Comparison of ENCODE assay signal across 8 cellular contexts in the genomic region with DNA sequence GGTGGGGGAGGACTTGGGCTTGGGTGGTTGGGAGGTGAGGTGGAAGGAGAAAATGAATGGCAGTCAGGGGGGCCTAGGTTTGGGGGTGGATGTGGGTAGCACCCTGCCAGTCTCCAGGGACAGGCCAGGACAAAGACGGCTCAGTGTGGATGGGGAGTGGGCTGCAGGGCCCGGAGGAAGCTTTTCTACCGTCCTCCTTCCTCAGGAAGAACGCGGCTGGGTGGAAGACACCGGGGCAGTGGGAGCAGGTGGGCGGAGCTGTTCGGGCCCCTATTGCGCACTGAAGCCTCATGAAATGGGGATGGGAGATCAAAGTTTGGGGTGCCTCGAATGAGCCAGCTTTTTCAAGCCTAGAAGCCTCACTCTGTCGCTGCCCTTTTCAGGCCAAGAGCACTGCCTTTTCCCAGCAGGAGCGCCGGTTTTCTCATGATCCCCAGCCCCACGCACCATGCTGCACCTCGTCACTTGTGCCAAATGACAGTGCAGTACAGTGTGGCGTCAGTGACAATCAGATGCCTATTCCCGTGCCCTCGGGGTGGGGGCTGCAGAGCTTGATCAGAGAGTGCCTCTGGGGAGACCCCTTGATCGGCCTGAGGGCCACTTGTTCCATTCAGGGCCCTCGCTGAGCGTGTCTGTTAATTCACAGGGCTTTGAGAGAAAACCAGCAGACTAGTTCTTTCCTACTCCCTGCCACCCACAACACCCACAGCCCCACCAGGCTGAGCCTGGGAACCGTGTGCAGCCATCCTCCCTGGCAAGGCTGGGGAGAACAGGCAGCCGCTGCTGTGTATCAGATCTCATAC. TPM values are rescaled to one million over a fixed set of nuclear protein-coding genes. Genes with fewer than 3 reads are reported as not detected.
DNase-seq lines count a peak whose midpoint lies in the region; ATAC-seq and TF ChIP-seq lines count a peak whose summit lies in the region.

No MANE protein-coding gene starts in this region.

- no peak for ATAC-seq in GM19397 (IDR thresholded peaks at IDR 0.05; ENCODE audit: unreplicated experiment)

- peaks cover 21% of the 10 kb centered on the region for H4K20me1 ChIP-seq in DOHH2 (ENCODE audit: control insufficient read depth, insufficient read depth, low read depth, low read length)

- peak overlapping the region; percentile 98 for H3K4me3 Mint-ChIP-seq in dendritic cell treated with granulocyte-macrophage colony-stimulating factor and Interleukin-4, amounts not matched to agents 40 ng/mL and 50 ng/mL, for 4 days

- no peak for TF ChIP-seq CTCF in DOHH2 (IDR thresholded peaks at IDR 0.05; ENCODE audit: low read depth, low read length, poor library complexity, severe bottlenecking)

- no peaks in the 10 kb centered on the region for H3K27me3 ChIP-seq in DOHH2 (ENCODE audit: control insufficient read depth, low read length)
- no peaks in the 10 kb centered on the region for H3K27me3 ChIP-seq in SJSA1 (replicated peaks)
- H3K27me3 ChIP-seq in muscle layer of colon (ENCODE audit: control insufficient read depth in 1 of 2, insufficient read depth in 2 of 2, low read length in 2 of 2): no peaks in the 10 kb centered on the region

- peaks cover 24% of the 10 kb centered on the region for H3K4me1 ChIP-seq in DOHH2 (ENCODE audit: control insufficient read depth, low read length)
- peaks cover 22% of the 10 kb centered on the region for H3K4me1 ChIP-seq in SJSA1 (replicated peaks)
- peaks cover 44% of the 10 kb centered on the region for H3K4me1 ChIP-seq in muscle layer of colon (ENCODE audit: insufficient read depth, low read length)

- H3K36me3 Mint-ChIP-seq in dendritic cell treated with granulocyte-macrophage colony-stimulating factor and Interleukin-4, amounts not matched to agents 40 ng/mL and 50 ng/mL, for 4 days (ENCODE audit: low read depth): peaks cover 71% of the 10 kb centered on the region

- intact Hi-C loops in dendritic cell treated with granulocyte-macrophage colony-stimulating factor and Interleukin-4, amounts not matched to agents 40 ng/mL and 50 ng/mL, for 4 days (cut with micrococcal nuclease): no loop called here

- peak overlapping the region; percentile 81 for H3K4me3 ChIP-seq in DOHH2 (ENCODE audit: low read length)
- peak overlapping the region; percentile 99 for H3K4me3 ChIP-seq in SJSA1
- H3K4me3 ChIP-seq in muscle layer of colon (ENCODE audit: low read depth in 1 of 2, low read length in 2 of 2): peak overlapping the region; percentile 84 to 99

- no peaks in the 10 kb centered on the region for H3K9me2 ChIP-seq in DOHH2 (replicated peaks; ENCODE audit: control insufficient read depth, low read length)

- H3K27ac Mint-ChIP-seq in dendritic cell treated with granulocyte-macrophage colony-stimulating factor and Interleukin-4, amounts not matched to agents 40 ng/mL and 50 ng/mL, for 4 days: peak overlapping the region; percentile 100

- peak overlapping the region; percentile 86 for H3K4me2 ChIP-seq in DOHH2 (ENCODE audit: low read length)

- DNase-seq in SJSA1 (ENCODE audit: low read depth in 1 of 2, low spot score in 2 of 2) (no peak), superior temporal gyrus (ENCODE audit: extremely low spot score) (peak; percentile 46), OCI-M2 (lab: John Stamatoyannopoulos, UW; ENCODE audit: unreplicated experiment) (no peak), SK-N-DZ (ENCODE audit: low spot score) (no peak)

- peaks cover 15% of the 10 kb centered on the region for H3K9me3 Mint-ChIP-seq in dendritic cell treated with granulocyte-macrophage colony-stimulating factor and Interleukin-4, amounts not matched to agents 40 ng/mL and 50 ng/mL, for 4 days

- H3K4me1 Mint-ChIP-seq in dendritic cell treated with granulocyte-macrophage colony-stimulating factor and Interleukin-4, amounts not matched to agents 40 ng/mL and 50 ng/mL, for 4 days (ENCODE audit: low read depth): peaks cover 56% of the 10 kb centered on the region

- H3K27me3 Mint-ChIP-seq in dendritic cell treated with granulocyte-macrophage colony-stimulating factor and Interleukin-4, amounts not matched to agents 40 ng/mL and 50 ng/mL, for 4 days: peaks cover 12% of the 10 kb centered on the region

- peak overlapping the region; percentile 96 for H3K9ac ChIP-seq in muscle layer of colon (ENCODE audit: low read length)

- H3K9me3 ChIP-seq in DOHH2 (ENCODE audit: control insufficient read depth, insufficient read depth, low read length) (peaks cover 9% of the 10 kb centered on the region), SJSA1 (replicated peaks) (peaks cover 14% of the 10 kb centered on the region; the same call in 1 of the 2 replicates), muscle layer of colon (ENCODE audit: low read length) (no peaks in the 10 kb centered on the region)

- H3K36me3 ChIP-seq in DOHH2 (ENCODE audit: control insufficient read depth, low read length) (peaks cover 58% of the 10 kb centered on the region), SJSA1 (peaks cover 54% of the 10 kb centered on the region), muscle layer of colon (ENCODE audit: insufficient read depth, low read length) (peaks cover 21% of the 10 kb centered on the region)

- H3F3A ChIP-seq in DOHH2 (ENCODE audit: control insufficient read depth, insufficient read depth): 0 out of 2 replicates have a peak, but pooled peaks cover 2% of the 10 kb centered on the region

- H3K79me2 ChIP-seq in DOHH2 (ENCODE audit: control insufficient read depth, low read length): peaks cover 48% of the 10 kb centered on the region

- H3K27ac ChIP-seq in DOHH2 (ENCODE audit: low read depth, low read length) (no peak overlapping the region), SJSA1 (no peak overlapping the region), muscle layer of colon (ENCODE audit: low read depth, low read length) (peak overlapping the region; percentile 91)

RNA-seq across cellular contexts. Expression of a gene that starts 1.5 kb away (rescaled TPM):
- total RNA-seq in SJSA1 (2014; rRNA removed; shearing (Covaris generic)): 232 and 272 TPM in 2 replicates
- 185 and 254 TPM in 2 replicates for polyA plus RNA-seq in SK-N-DZ (2014; cell fraction: cytosol; rRNA removed)
- polyA plus RNA-seq in SK-N-DZ (2014; cell fraction: nucleus; rRNA removed): 86.7 and 103 TPM in 2 replicates

RNA-seq across cellular contexts. Expression of a gene that starts 22.3 kb away (rescaled TPM):
- not detected in 2 replicates for total RNA-seq in SJSA1 (2014; rRNA removed; shearing (Covaris generic))
- 0.15 and 0.72 TPM in 2 replicates for polyA plus RNA-seq in SK-N-DZ (2014; cell fraction: cytosol; rRNA removed)
- 0.50 and 0.57 TPM in 2 replicates for polyA plus RNA-seq in SK-N-DZ (2014; cell fraction: nucleus; rRNA removed)

RNA-seq across cellular contexts. Expression of a gene that starts 33.4 kb away (rescaled TPM):
- not detected in 2 replicates for total RNA-seq in SJSA1 (2014; rRNA removed; shearing (Covaris generic))
- polyA plus RNA-seq in SK-N-DZ (2014; cell fraction: cytosol; rRNA removed): not detected in 2 replicates
- polyA plus RNA-seq in SK-N-DZ (2014; cell fraction: nucleus; rRNA removed): not detected in 2 replicates

RNA-seq across cellular contexts. Expression of a gene that starts 58.4 kb away (rescaled TPM):
- total RNA-seq in SJSA1 (2014; rRNA removed; shearing (Covaris generic)): 2.4 and 4.4 TPM in 2 replicates
- 3.1 and 6.6 TPM in 2 replicates for polyA plus RNA-seq in SK-N-DZ (2014; cell fraction: cytosol; rRNA removed)
- 3.2 and 5.7 TPM in 2 replicates for polyA plus RNA-seq in SK-N-DZ (2014; cell fraction: nucleus; rRNA removed)
